1 cellular context compared by ENCODE assay signal in genomic region chr6:25774120-25774730, GRCh38.
TF ChIP-seq lines count a peak whose summit lies in the region.

No MANE protein-coding gene starts in this region.

TF ChIP-seq in H1, 55 proteins besides CTCF, POLR2A, EP300 and RAD21:
- TF ChIP-seq ASH2L (IDR thresholded peaks at IDR 0.05; ENCODE audit: low read length) = no peak
- TF ChIP-seq SP4 (IDR thresholded peaks at IDR 0.05; ENCODE audit: low read length) = no peak
- TF ChIP-seq CBX5 (IDR thresholded peaks at IDR 0.05; ENCODE audit: low read depth, low read length) = no peak
- no peak for TF ChIP-seq USF2 (IDR thresholded peaks at IDR 0.05; ENCODE audit: low read length)
- no peak for TF ChIP-seq CHD2 (IDR thresholded peaks at IDR 0.05; ENCODE audit: low read length)
- no peak for TF ChIP-seq CEBPB (IDR thresholded peaks at IDR 0.05; ENCODE audit: low read depth, low read length)
- TF ChIP-seq SP1 (IDR thresholded peaks at IDR 0.05; ENCODE audit: low read depth, low read length) = no peak
- TF ChIP-seq HDAC2 (IDR thresholded peaks at IDR 0.05; ENCODE audit: borderline replicate concordance in 1 of 2, low read depth in 2 of 2, low read length in 2 of 2) = no peak
- TF ChIP-seq KDM5A (IDR thresholded peaks at IDR 0.05; ENCODE audit: low read length) = no peak
- TF ChIP-seq CBX8 (IDR thresholded peaks at IDR 0.05; ENCODE audit: borderline replicate concordance, low read depth, low read length) = no peak
- no peak for TF ChIP-seq TBP (IDR thresholded peaks at IDR 0.05; ENCODE audit: low read depth, low read length)
- no peak for TF ChIP-seq GTF2F1 (IDR thresholded peaks at IDR 0.05; ENCODE audit: borderline replicate concordance, low read depth, low read length)
- TF ChIP-seq MAX (IDR thresholded peaks at IDR 0.05) = no peak
- no peak for TF ChIP-seq RXRA (IDR thresholded peaks at IDR 0.05; ENCODE audit: insufficient read depth, low read depth, low read length)
- no peak for TF ChIP-seq PHF8 (conservative IDR thresholded peaks at IDR 0.05; ENCODE audit: low read depth, low read length)
- no peak for TF ChIP-seq CHD1 (IDR thresholded peaks at IDR 0.05; ENCODE audit: low read depth, low read length)
- no peak for TF ChIP-seq SUZ12 (IDR thresholded peaks at IDR 0.05; ENCODE audit: low read length)
- no peak for TF ChIP-seq MAFK (IDR thresholded peaks at IDR 0.05; ENCODE audit: low read depth, low read length)
- no peak for TF ChIP-seq RNF2 (IDR thresholded peaks at IDR 0.05; ENCODE audit: borderline replicate concordance, low read depth, low read length, missing control alignments, poor library complexity, severe bottlenecking)
